ENCODE assay signal across 2 cellular contexts in the genomic region with DNA sequence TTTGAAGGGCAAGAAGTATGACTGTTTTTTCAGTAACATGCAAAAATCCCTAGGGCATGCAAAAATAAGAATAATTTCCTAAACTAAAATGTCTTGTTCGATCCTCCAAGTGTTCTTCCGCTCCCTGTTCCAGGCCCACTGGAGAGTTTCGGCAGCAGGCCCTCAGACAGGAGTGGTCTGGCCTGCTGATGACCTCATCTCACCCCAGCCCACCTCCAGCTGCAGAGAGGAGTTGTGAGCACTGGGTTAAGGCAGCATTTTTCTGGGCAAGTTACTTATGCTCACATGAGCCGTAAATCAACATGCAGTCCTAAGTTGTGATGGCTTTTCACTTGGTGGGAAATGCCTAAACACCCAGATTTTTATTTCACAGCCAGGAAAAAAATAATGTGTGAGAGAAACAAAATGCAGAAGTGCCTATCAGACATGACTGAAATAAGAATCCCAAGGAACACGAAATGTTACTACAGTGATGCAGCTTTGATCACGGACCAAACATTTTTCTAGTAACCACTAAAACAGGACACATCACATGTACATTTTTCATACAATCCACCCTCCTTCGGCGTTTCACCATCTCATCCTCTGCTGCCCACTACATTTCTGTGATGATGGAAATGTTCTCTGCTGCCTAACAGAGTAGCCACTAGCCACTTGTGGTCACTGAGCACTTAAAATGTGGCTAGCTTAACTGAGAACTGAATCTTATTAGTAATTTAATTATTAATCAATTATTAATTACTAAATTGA.
TF ChIP-seq lines count a peak whose summit lies in the region.

No MANE protein-coding gene starts in this region.

TF ChIP-seq in A549, 52 proteins besides CTCF, POLR2A, EP300 and RAD21:
- TF ChIP-seq RCOR1 (IDR thresholded peaks at IDR 0.05; ENCODE audit: low read depth, low read length), result no peak
- TF ChIP-seq MAFK (IDR thresholded peaks at IDR 0.05; ENCODE audit: partially characterized antibody), result no peak
- TF ChIP-seq NPAS2 (CRISPR knock-in tag; IDR thresholded peaks at IDR 0.05; ENCODE audit: borderline replicate concordance), result no peak

TF ChIP-seq in IMR-90, 13 proteins besides CTCF, POLR2A, EP300 and RAD21:
- TF ChIP-seq BHLHE40 (IDR thresholded peaks at IDR 0.05; ENCODE audit: low read depth, low read length) (0 out of 2 replicates have a peak, but pooled peaks have one; percentile 23), CEBPB (IDR thresholded peaks at IDR 0.05; ENCODE audit: low read depth, low read length) (no peak)
